8 cellular contexts compared by ENCODE assay signal in the genomic region with DNA sequence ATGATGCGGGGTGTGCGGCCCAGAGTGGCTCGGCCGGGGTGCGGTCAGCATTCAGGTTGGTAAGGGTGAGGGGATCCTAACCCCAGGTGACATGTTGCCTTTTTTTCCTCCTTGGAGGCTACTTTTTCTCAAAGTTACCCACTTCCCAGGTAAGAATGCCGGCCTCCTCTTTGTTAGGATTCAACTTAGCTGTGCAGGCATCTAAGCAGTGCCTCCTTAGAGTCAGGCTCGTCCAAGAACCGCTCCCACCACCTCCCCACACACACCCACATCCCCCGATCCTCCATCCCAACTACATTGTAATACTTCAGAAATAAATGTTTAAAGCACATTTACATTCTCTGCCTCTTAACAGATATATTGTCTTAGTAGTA. TPM values are rescaled to one million over a fixed set of nuclear protein-coding genes. Genes with fewer than 3 reads are reported as not detected.
A peak's percentile ranks its signal among the peaks of the same experiment; 100 is the strongest.
DNase-seq lines count a peak whose midpoint lies in the region; ATAC-seq and TF ChIP-seq lines count a peak whose summit lies in the region.

No MANE protein-coding gene starts in this region.

- WGBS in mammary epithelial cell (ENCODE audit: low coverage, missing lambda C conversion rate) = 27% methylated on average over 6 of the region's 9 CpGs

- H3K4me1 ChIP-seq in A673 (ENCODE audit: insufficient read depth, low read length, poor library complexity, severe bottlenecking) (peaks cover 4% of the 10 kb centered on the region), mammary epithelial cell (ENCODE audit: insufficient read depth, low read length) (peaks cover 16% of the 10 kb centered on the region), mucosa of stomach (ENCODE audit: control insufficient read depth, insufficient read depth, low read length) (peaks cover 13% of the 10 kb centered on the region)

- POLR2A ChIA-PET in A673 (lab: Charles Lee; ENCODE audit: low non-redundant PET) = interaction anchor here (0.7 kb wide), 1 partner anchor 1107 kb away, joined by 3 read pairs; no protein-coding TSS in a partner anchor

- no peaks in the 10 kb centered on the region for H4K20me1 ChIP-seq in mammary epithelial cell (ENCODE audit: insufficient read depth, low read length)

- H3K36me3 ChIP-seq in A673 (ENCODE audit: insufficient read depth, low read length, poor library complexity, severe bottlenecking) = no peaks in the 10 kb centered on the region
- no peaks in the 10 kb centered on the region for H3K36me3 ChIP-seq in mammary epithelial cell (ENCODE audit: insufficient read depth, low read length)
- no peaks in the 10 kb centered on the region for H3K36me3 ChIP-seq in mucosa of stomach (ENCODE audit: control insufficient read depth, insufficient read depth, low read length)

- H3K79me2 ChIP-seq in mammary epithelial cell (ENCODE audit: insufficient read depth, low read length) = no peaks in the 10 kb centered on the region

- no peak for TF ChIP-seq CTCF in A673 (conservative IDR thresholded peaks at IDR 0.05; ENCODE audit: low read depth, low read length)
- TF ChIP-seq CTCF in HFF-Myc (IDR thresholded peaks at IDR 0.05; ENCODE audit: low read depth, low read length, missing control alignments) = no peak
- no peak for TF ChIP-seq CTCF in mammary epithelial cell (conservative IDR thresholded peaks at IDR 0.05 in 1 of 2, IDR thresholded peaks at IDR 0.05 in 1 of 2; ENCODE audit: extremely low read depth in 1 of 2, insufficient read depth in 1 of 2, low read depth in 1 of 2, low read length in 2 of 2)

- H3K4me3 ChIP-seq in A673 (ENCODE audit: low read depth, low read length, poor library complexity, severe bottlenecking) (peak overlapping the region; percentile 68), HFF-Myc (replicated peaks; ENCODE audit: low read depth, low read length) (peak overlapping the region; percentile 60), mammary epithelial cell (replicated peaks in 1 of 3; ENCODE audit: insufficient read depth in 1 of 3, low read depth in 2 of 3, low read length in 3 of 3) (peak overlapping the region; percentile 66 to 73 (median 72)), mucosa of stomach (ENCODE audit: low read length) (no peak overlapping the region)

- no peaks in the 10 kb centered on the region for H3K9me3 ChIP-seq in A673 (ENCODE audit: low read depth, low read length, poor library complexity, severe bottlenecking)
- no peaks in the 10 kb centered on the region for H3K9me3 ChIP-seq in mammary epithelial cell (replicated peaks; ENCODE audit: insufficient read depth, low read length)
- H3K9me3 ChIP-seq in mucosa of stomach (ENCODE audit: control insufficient read depth, low read length) = no peaks in the 10 kb centered on the region

- no peak overlapping the region for H3K27ac ChIP-seq in A673 (ENCODE audit: low read depth, low read length, poor library complexity, severe bottlenecking)
- peak overlapping the region; percentile 40 for H3K27ac ChIP-seq in mammary epithelial cell (ENCODE audit: insufficient read depth, low read depth, low read length)

- CTCF ChIA-PET in A673 (lab: Charles Lee) = interaction anchor here (0.7 kb wide), 1 partner anchor 702 kb away, joined by 6 read pairs; no protein-coding TSS in a partner anchor
- CTCF ChIA-PET in mammary epithelial cell (lab: Charles Lee; ENCODE audit: low non-redundant PET) = no interaction called here

- intact Hi-C loops in A673 (cut with micrococcal nuclease; ENCODE audit: unreplicated experiment) = loop anchor here (5.0 kb wide), 1 partner anchor 485 kb away; no protein-coding TSS in a partner anchor
- intact Hi-C loops in mammary epithelial cell (cut with micrococcal nuclease) = loop anchor here (1.0 to 10.0 kb wide), 6 partner anchors 90 to 700 kb away; a partner anchor contains a TSS

- H3K9ac ChIP-seq in mammary epithelial cell (ENCODE audit: insufficient read depth, low read length) (peak overlapping the region; percentile 58), mucosa of stomach (ENCODE audit: low read length) (peak overlapping the region; percentile 34)

- DNase-seq in A673 (ENCODE audit: low spot score) = no peak
- no peak for DNase-seq in HFF-Myc (ENCODE audit: extremely low read depth, low read depth)
- no peak for DNase-seq in mammary epithelial cell
- DNase-seq in medulla oblongata (ENCODE audit: extremely low spot score) = no peak
- no peak for DNase-seq in NOMO-1 treated with DMSO at 0.1 percent for 48 hours (lab: John Stamatoyannopoulos, UW; ENCODE audit: unreplicated experiment)

- dilution Hi-C loops in mammary epithelial cell (cut with HindIII; ENCODE audit: low sequenced_read_pairs) = no loop called here

- peak overlapping the region; percentile 99 for H2AFZ ChIP-seq in mammary epithelial cell (ENCODE audit: low read depth, low read length)

- no peak for ATAC-seq in GM19455 (IDR thresholded peaks at IDR 0.05; ENCODE audit: unreplicated experiment)
- ATAC-seq in HG03565 (IDR thresholded peaks at IDR 0.05; ENCODE audit: unreplicated experiment) = no peak

- no TSS peak for BruUV-seq in A673 (replicated peaks; lab: Mats Ljungman, UMichigan)
- BruUV-seq in mammary epithelial cell (replicated peaks; lab: Mats Ljungman, UMichigan) = no TSS peak

- peak overlapping the region; percentile 99 for H3K4me2 ChIP-seq in mammary epithelial cell (ENCODE audit: insufficient read depth, low read depth, low read length)

- in situ Hi-C loops in mammary epithelial cell (cut with MboI; ENCODE audit: low sequenced_read_pairs in 2 of 2) = loop anchor here (25.0 kb wide), 2 partner anchors 700 to 825 kb away; no protein-coding TSS in a partner anchor

- no peaks in the 10 kb centered on the region for H3K27me3 ChIP-seq in A673 (replicated peaks; ENCODE audit: insufficient read depth, low read depth, low read length, poor library complexity)
- no peaks in the 10 kb centered on the region for H3K27me3 ChIP-seq in mammary epithelial cell (ENCODE audit: insufficient read depth, low read length)
- peaks cover 26% of the 10 kb centered on the region for H3K27me3 ChIP-seq in mucosa of stomach (ENCODE audit: control insufficient read depth, insufficient read depth, low read length)

RNA-seq across cellular contexts. Expression of a gene that starts 0.7 kb away (rescaled TPM):
- total RNA-seq in A673 (2021) (4.4 and 4.5 TPM in 2 replicates), mammary epithelial cell (1 to 10 TPM in 1 of 2 donors, under 1 TPM in 1; 0.17 to 1.2 TPM)
- polyA plus RNA-seq in mammary epithelial cell = 1.9 TPM
- not detected for polyA minus RNA-seq in mammary epithelial cell
